In the genomic region with DNA sequence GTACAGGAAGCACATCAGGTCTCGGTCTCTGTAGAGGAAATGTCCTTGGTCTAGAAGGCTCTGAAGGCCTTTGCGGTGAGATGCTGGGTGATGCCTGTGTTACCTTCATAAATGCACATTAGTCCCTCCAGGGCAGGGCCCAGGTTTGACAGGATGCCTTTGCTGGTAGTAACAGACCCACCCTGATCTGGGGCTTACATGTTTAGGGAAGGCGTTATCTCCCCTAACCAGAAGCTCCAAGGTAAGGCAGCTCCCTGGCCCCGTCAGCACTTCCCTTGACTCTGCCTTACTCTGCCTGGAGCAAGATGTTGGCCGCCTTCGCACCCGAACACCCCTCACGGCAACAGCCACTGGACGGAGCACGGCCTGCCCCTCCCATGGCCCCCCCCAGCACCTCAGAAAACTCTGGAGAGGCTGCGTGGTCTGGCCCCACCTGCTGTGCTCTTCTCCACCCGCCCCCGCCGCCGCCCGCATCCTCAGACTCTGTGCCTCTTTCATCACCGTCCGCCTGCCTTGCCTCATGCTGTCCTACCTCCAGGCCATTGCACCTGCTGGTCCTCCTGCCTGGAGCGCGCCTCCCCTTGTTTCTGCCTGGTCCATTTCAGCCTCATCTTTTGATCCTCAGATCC, we compare ENCODE assay signal across 1 cellular context.
A peak's percentile ranks its signal among the peaks of the same experiment; 100 is the strongest.
TF ChIP-seq lines count a peak whose summit lies in the region.

No MANE protein-coding gene starts in this region.

TF ChIP-seq in K562, 482 proteins besides CTCF, POLR2A, EP300 and RAD21 (continued from another document and continues in another):
- TF ChIP-seq, protein P1, sequence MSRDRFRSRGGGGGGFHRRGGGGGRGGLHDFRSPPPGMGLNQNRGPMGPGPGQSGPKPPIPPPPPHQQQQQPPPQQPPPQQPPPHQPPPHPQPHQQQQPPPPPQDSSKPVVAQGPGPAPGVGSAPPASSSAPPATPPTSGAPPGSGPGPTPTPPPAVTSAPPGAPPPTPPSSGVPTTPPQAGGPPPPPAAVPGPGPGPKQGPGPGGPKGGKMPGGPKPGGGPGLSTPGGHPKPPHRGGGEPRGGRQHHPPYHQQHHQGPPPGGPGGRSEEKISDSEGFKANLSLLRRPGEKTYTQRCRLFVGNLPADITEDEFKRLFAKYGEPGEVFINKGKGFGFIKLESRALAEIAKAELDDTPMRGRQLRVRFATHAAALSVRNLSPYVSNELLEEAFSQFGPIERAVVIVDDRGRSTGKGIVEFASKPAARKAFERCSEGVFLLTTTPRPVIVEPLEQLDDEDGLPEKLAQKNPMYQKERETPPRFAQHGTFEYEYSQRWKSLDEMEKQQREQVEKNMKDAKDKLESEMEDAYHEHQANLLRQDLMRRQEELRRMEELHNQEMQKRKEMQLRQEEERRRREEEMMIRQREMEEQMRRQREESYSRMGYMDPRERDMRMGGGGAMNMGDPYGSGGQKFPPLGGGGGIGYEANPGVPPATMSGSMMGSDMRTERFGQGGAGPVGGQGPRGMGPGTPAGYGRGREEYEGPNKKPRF (IDR thresholded peaks at IDR 0.05; ENCODE audit: low read depth, low read length) = no peak
- TF ChIP-seq JUNB (CRISPR knock-in tag; conservative IDR thresholded peaks at IDR 0.05) (no peak), HSF4 (CRISPR knock-in tag; IDR thresholded peaks at IDR 0.05; ENCODE audit: borderline replicate concordance) (no peak), KLF6 (CRISPR knock-in tag; IDR thresholded peaks at IDR 0.05; ENCODE audit: borderline replicate concordance) (no peak), POLR2B (IDR thresholded peaks at IDR 0.05; ENCODE audit: low read depth, partially characterized antibody) (no peak), SRSF3 (IDR thresholded peaks at IDR 0.05; ENCODE audit: insufficient read depth, low read length) (no peak), ZBED1 (IDR thresholded peaks at IDR 0.05) (no peak), ARID1B (IDR thresholded peaks at IDR 0.05) (peak; percentile 95), ZNF586 (CRISPR knock-in tag; conservative IDR thresholded peaks at IDR 0.05) (no peak), DLX4 (CRISPR knock-in tag; IDR thresholded peaks at IDR 0.05) (no peak), TAF1 (IDR thresholded peaks at IDR 0.05; ENCODE audit: control insufficient read depth, extremely low read depth, insufficient read depth, low read length, severe bottlenecking) (peak; percentile 35), SUPT5H (IDR thresholded peaks at IDR 0.05) (no peak), PML (IDR thresholded peaks at IDR 0.05; ENCODE audit: low read length) (peak; percentile 56; the same call in 1 of the 2 replicates), ATF6 (CRISPR knock-in tag; IDR thresholded peaks at IDR 0.05) (no peak), RCOR1 (IDR thresholded peaks at IDR 0.05; ENCODE audit: borderline replicate concordance in 1 of 2, low read depth in 2 of 2, low read length in 2 of 2) (peak in 1 of 2 experiments; percentile 54; a peak in 2 of 4 replicates), MTA1 (IDR thresholded peaks at IDR 0.05; ENCODE audit: borderline replicate concordance) (no peak), NFIC (IDR thresholded peaks at IDR 0.05) (peak; percentile 44), MIER1 (IDR thresholded peaks at IDR 0.05; ENCODE audit: low read depth) (no peak), ZNF174 (CRISPR knock-in tag; IDR thresholded peaks at IDR 0.05) (no peak), FOXM1 (IDR thresholded peaks at IDR 0.05; ENCODE audit: low read depth) (no peak; the same call in 1 of the 2 replicates), FOXM1 (CRISPR knock-in tag; IDR thresholded peaks at IDR 0.05; ENCODE audit: low read depth) (no peak), TAF7 (tag; IDR thresholded peaks at IDR 0.05) (no peak), ZNF354B (CRISPR knock-in tag; IDR thresholded peaks at IDR 0.05) (no peak), ZNF584 (CRISPR knock-in tag; IDR thresholded peaks at IDR 0.05; ENCODE audit: low read depth) (no peak), MITF (IDR thresholded peaks at IDR 0.05) (no peak), RBM17 (IDR thresholded peaks at IDR 0.05; ENCODE audit: borderline replicate concordance, low read depth, low read length) (no peak), ZNF644 (tag; IDR thresholded peaks at IDR 0.05; ENCODE audit: low read depth) (no peak), FOXK1 (CRISPR knock-in tag; IDR thresholded peaks at IDR 0.05; ENCODE audit: borderline replicate concordance) (no peak), NR3C1 (CRISPR knock-in tag; IDR thresholded peaks at IDR 0.05) (no peak), GTF2A2 (tag; IDR thresholded peaks at IDR 0.05) (no peak), IRF2 (CRISPR knock-in tag; IDR thresholded peaks at IDR 0.05) (no peak), XRCC3 (IDR thresholded peaks at IDR 0.05) (no peak), RHOXF2B (CRISPR knock-in tag; conservative IDR thresholded peaks at IDR 0.05) (no peak), ZNF124 (CRISPR knock-in tag; IDR thresholded peaks at IDR 0.05) (no peak), CREB1 (IDR thresholded peaks at IDR 0.05) (peak; percentile 62; the same call in 1 of the 2 replicates), CREB1 (CRISPR knock-in tag; IDR thresholded peaks at IDR 0.05) (no peak), ZC3H8 (IDR thresholded peaks at IDR 0.05) (no peak), ELF2 (CRISPR knock-in tag; IDR thresholded peaks at IDR 0.05) (no peak), IRF1 (CRISPR knock-in tag; IDR thresholded peaks at IDR 0.05; ENCODE audit: borderline replicate concordance) (no peak), EHMT2 (IDR thresholded peaks at IDR 0.05) (no peak), SAFB2 (IDR thresholded peaks at IDR 0.05; ENCODE audit: borderline replicate concordance, low read depth, low read length, severe bottlenecking) (no peak), LCOR (CRISPR knock-in tag; IDR thresholded peaks at IDR 0.05) (no peak), ZNF140 (CRISPR knock-in tag; IDR thresholded peaks at IDR 0.05) (no peak), ZNF707 (CRISPR knock-in tag; conservative IDR thresholded peaks at IDR 0.05) (no peak)
- TF ChIP-seq, protein P2, sequence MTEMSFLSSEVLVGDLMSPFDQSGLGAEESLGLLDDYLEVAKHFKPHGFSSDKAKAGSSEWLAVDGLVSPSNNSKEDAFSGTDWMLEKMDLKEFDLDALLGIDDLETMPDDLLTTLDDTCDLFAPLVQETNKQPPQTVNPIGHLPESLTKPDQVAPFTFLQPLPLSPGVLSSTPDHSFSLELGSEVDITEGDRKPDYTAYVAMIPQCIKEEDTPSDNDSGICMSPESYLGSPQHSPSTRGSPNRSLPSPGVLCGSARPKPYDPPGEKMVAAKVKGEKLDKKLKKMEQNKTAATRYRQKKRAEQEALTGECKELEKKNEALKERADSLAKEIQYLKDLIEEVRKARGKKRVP (CRISPR knock-in tag; IDR thresholded peaks at IDR 0.05) = no peak
- TF ChIP-seq, protein P3, sequence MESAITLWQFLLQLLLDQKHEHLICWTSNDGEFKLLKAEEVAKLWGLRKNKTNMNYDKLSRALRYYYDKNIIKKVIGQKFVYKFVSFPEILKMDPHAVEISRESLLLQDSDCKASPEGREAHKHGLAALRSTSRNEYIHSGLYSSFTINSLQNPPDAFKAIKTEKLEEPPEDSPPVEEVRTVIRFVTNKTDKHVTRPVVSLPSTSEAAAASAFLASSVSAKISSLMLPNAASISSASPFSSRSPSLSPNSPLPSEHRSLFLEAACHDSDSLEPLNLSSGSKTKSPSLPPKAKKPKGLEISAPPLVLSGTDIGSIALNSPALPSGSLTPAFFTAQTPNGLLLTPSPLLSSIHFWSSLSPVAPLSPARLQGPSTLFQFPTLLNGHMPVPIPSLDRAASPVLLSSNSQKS (CRISPR knock-in tag; IDR thresholded peaks at IDR 0.05) = no peak
- TF ChIP-seq, protein P4, sequence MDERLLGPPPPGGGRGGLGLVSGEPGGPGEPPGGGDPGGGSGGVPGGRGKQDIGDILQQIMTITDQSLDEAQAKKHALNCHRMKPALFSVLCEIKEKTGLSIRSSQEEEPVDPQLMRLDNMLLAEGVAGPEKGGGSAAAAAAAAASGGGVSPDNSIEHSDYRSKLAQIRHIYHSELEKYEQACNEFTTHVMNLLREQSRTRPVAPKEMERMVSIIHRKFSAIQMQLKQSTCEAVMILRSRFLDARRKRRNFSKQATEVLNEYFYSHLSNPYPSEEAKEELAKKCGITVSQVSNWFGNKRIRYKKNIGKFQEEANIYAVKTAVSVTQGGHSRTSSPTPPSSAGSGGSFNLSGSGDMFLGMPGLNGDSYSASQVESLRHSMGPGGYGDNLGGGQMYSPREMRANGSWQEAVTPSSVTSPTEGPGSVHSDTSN (CRISPR knock-in tag; IDR thresholded peaks at IDR 0.05; ENCODE audit: low read depth) = no peak
- TF ChIP-seq, protein P4 (tag; conservative IDR thresholded peaks at IDR 0.05; ENCODE audit: low read depth) = no peak
- TF ChIP-seq, protein P5, sequence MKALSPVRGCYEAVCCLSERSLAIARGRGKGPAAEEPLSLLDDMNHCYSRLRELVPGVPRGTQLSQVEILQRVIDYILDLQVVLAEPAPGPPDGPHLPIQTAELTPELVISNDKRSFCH (CRISPR knock-in tag; IDR thresholded peaks at IDR 0.05) = no peak
- TF ChIP-seq, protein P5 (tag; IDR thresholded peaks at IDR 0.05) = no peak
- TF ChIP-seq, protein P6, sequence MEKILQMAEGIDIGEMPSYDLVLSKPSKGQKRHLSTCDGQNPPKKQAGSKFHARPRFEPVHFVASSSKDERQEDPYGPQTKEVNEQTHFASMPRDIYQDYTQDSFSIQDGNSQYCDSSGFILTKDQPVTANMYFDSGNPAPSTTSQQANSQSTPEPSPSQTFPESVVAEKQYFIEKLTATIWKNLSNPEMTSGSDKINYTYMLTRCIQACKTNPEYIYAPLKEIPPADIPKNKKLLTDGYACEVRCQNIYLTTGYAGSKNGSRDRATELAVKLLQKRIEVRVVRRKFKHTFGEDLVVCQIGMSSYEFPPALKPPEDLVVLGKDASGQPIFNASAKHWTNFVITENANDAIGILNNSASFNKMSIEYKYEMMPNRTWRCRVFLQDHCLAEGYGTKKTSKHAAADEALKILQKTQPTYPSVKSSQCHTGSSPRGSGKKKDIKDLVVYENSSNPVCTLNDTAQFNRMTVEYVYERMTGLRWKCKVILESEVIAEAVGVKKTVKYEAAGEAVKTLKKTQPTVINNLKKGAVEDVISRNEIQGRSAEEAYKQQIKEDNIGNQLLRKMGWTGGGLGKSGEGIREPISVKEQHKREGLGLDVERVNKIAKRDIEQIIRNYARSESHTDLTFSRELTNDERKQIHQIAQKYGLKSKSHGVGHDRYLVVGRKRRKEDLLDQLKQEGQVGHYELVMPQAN (IDR thresholded peaks at IDR 0.05; ENCODE audit: borderline replicate concordance) = no peak
- TF ChIP-seq, protein P7, sequence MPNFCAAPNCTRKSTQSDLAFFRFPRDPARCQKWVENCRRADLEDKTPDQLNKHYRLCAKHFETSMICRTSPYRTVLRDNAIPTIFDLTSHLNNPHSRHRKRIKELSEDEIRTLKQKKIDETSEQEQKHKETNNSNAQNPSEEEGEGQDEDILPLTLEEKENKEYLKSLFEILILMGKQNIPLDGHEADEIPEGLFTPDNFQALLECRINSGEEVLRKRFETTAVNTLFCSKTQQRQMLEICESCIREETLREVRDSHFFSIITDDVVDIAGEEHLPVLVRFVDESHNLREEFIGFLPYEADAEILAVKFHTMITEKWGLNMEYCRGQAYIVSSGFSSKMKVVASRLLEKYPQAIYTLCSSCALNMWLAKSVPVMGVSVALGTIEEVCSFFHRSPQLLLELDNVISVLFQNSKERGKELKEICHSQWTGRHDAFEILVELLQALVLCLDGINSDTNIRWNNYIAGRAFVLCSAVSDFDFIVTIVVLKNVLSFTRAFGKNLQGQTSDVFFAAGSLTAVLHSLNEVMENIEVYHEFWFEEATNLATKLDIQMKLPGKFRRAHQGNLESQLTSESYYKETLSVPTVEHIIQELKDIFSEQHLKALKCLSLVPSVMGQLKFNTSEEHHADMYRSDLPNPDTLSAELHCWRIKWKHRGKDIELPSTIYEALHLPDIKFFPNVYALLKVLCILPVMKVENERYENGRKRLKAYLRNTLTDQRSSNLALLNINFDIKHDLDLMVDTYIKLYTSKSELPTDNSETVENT (CRISPR knock-in tag; IDR thresholded peaks at IDR 0.05) = no peak
